ENCODE assay signal across 12 cellular contexts in genomic region chr3:183576487-183577107, GRCh38. TPM values are rescaled to one million over a fixed set of nuclear protein-coding genes. Genes with fewer than 3 reads are reported as not detected.
A peak's percentile ranks its signal among the peaks of the same experiment; 100 is the strongest.
DNase-seq lines count a peak whose midpoint lies in the region; ATAC-seq and TF ChIP-seq lines count a peak whose summit lies in the region.
"Had no signal": no experiment of that assay in that cellular context is flagged by ENCODE, and none has a peak within 500 bp of the region (broad histone marks: within the 10 kb centered on the region; RNA-seq: fewer than 3 reads in every experiment).

No MANE protein-coding gene starts in this region.

- intact Hi-C loops in mucosa of descending colon (cut with DNase I, micrococcal nuclease), result no loop called here

- H3K4me1 ChIP-seq in mucosa of descending colon (ENCODE audit: low read depth), result no peaks in the 10 kb centered on the region

- H3K4me3 ChIP-seq in H7 (ENCODE audit: insufficient read depth, low read depth, low read length) (no peak overlapping the region), cardiac fibroblast (replicated peaks in 1 of 2; ENCODE audit: low read depth in 2 of 2, low read length in 2 of 2) (no peak overlapping the region), mucosa of descending colon (no peak overlapping the region)

- no peak for ATAC-seq in omental fat pad (ENCODE audit: low FRiP score)
- no peak for ATAC-seq in mucosa of descending colon
- ATAC-seq: natural killer cell; stimulated activated naive CD8-positive, alpha-beta T cell treated with anti-CD3 and anti-CD28 coated beads, Interleukin-15, Interleukin-2, amounts not matched to agents 100 U/mL and 50 U/mL, for 24 hours had no signal

- H3K27me3 ChIP-seq in H7 (ENCODE audit: control insufficient read depth, insufficient read depth, low read length), result no peaks in the 10 kb centered on the region

- H3K9me3 ChIP-seq in mucosa of descending colon, result no peaks in the 10 kb centered on the region

- TF ChIP-seq CTCF in cardiac fibroblast (IDR thresholded peaks at IDR 0.05; ENCODE audit: low read depth, low read length), result no peak
- TF ChIP-seq CTCF in omental fat pad (IDR thresholded peaks at IDR 0.05), result no peak
- no peak for TF ChIP-seq CTCF in mucosa of descending colon (IDR thresholded peaks at IDR 0.05)

- no peaks in the 10 kb centered on the region for H3K36me3 ChIP-seq in H7 (replicated peaks; ENCODE audit: control insufficient read depth, insufficient read depth, low read length)
- H3K36me3 ChIP-seq in mucosa of descending colon (ENCODE audit: low read depth), result no peaks in the 10 kb centered on the region
- H3K36me3 ChIP-seq: WERI-Rb-1 had no signal

- peak; percentile 49 for DNase-seq in H7
- peak; percentile 95 for DNase-seq in NCI-H2171 (lab: John Stamatoyannopoulos, UW)
- DNase-seq in cardiac fibroblast (ENCODE audit: low read depth in 2 of 2), result peak; percentile 50 to 70
- peak; percentile 73 for DNase-seq in retina
- no peak for DNase-seq in NOMO-1 treated with DMSO at 0.1 percent for 48 hours (lab: John Stamatoyannopoulos, UW; ENCODE audit: unreplicated experiment)
- no peak for DNase-seq in omental fat pad (ENCODE audit: low spot score)
- no peak for DNase-seq in mucosa of descending colon
- DNase-seq: activated gamma-delta T cell treated with Interleukin-2 at 50 U/mL for 16 hours; natural killer cell; NK-92 treated with Interleukin-12 subunit alpha and Interleukin-12 subunit beta, amount 100 ng/mL, for 24 hours; stimulated activated naive CD8-positive, alpha-beta T cell treated with anti-CD3 and anti-CD28 coated beads, Interleukin-15, Interleukin-2, amounts not matched to agents 100 U/mL and 50 U/mL, for 24 hours; WERI-Rb-1 had no signal

RNA-seq across cellular contexts. Expression of gene KLHL6, which starts 21.1 kb away (rescaled TPM):
- total RNA-seq in H7 (2014; rRNA removed; shearing (Covaris generic)), result 0.33 and 0.69 TPM in 2 replicates
- total RNA-seq in omental fat pad (10 to 100 TPM in 1 of 4 donors, 1 to 10 TPM in 3; 3.0 to 21.5 (median 6.5) TPM), mucosa of descending colon (1 to 10 TPM; 1.9 to 3.0 (median 1.9) TPM)

RNA-seq across cellular contexts. Expression of gene KLHL24, which starts 58.8 kb away (rescaled TPM):
- total RNA-seq in H7 (2014; rRNA removed; shearing (Covaris generic)), result 27.9 and 48.7 TPM in 2 replicates
- 10 to 100 TPM; 47.2 to 99.5 (median 80.3) TPM for total RNA-seq in omental fat pad
- total RNA-seq in mucosa of descending colon, result 10 to 100 TPM; 45.3 to 99.2 (median 69.9) TPM

Comparison
In these comparisons a context has a peak if more than half of its experiments do, and no peak if none do; other contexts are left out.
1. DNase-seq: peak in H7 (single experiment), NCI-H2171 (single experiment), cardiac fibroblast (2 of 2) and retina (single experiment); none in NOMO-1 treated with DMSO at 0.1 percent for 48 hours (single experiment), omental fat pad (single experiment) and mucosa of descending colon (0 of 3).